8 cellular contexts compared by ENCODE assay signal in the genomic region with DNA sequence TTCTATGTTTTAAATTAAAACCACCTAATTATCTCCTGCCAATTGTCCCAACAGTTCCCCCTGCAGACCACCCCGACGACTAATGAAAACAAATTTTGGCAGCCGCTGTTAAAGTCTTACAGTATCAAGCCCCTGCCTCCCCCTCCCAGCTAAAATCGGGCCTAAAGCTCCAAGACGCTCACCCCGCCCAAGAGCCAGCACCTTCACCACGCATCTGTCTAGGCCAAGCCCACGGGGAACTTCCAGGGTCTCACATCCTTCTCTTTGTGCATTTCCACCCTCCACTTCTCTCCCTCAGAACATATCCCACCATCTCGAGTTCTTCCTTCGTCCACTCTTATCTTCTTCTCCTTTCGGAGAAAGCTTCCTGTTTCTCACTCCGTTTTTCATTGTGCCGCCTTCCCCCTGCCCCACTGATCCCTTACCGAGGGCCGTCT. TPM values are rescaled to one million over a fixed set of nuclear protein-coding genes. Genes with fewer than 3 reads are reported as not detected.
DNase-seq lines count a peak whose midpoint lies in the region; ATAC-seq and TF ChIP-seq lines count a peak whose summit lies in the region.

No MANE protein-coding gene starts in this region.

- H4K20me1 ChIP-seq in OCI-LY7 (ENCODE audit: insufficient read depth, low read length): peaks cover 54% of the 10 kb centered on the region

- ATAC-seq in HG02588 (IDR thresholded peaks at IDR 0.05; ENCODE audit: unreplicated experiment) (peak; percentile 0), HG03469 (IDR thresholded peaks at IDR 0.05; ENCODE audit: unreplicated experiment) (no peak)

- peaks cover 63% of the 10 kb centered on the region for H3K36me3 ChIP-seq in OCI-LY7 (ENCODE audit: insufficient read depth, low read length)

- DNase-seq in Daoy (ENCODE audit: low read depth) (peak; percentile 23), OCI-LY7 (ENCODE audit: low spot score) (peak; percentile 55), OCI-M2 (lab: John Stamatoyannopoulos, UW; ENCODE audit: unreplicated experiment) (no peak)
- peak in 2 of 3 experiments; percentile 11 for DNase-seq in stimulated activated CD4-positive, alpha-beta T cell treated with anti-CD3 and anti-CD28 coated beads, TNF-alpha, amount 100 ng/mL, for 24 hours (ENCODE audit: low read depth in 3 of 3)

- CTCF ChIA-PET in OCI-LY7 (lab: Charles Lee; ENCODE audit: unreplicated experiment): interaction anchor here (0.6 to 0.9 kb wide), 2 partner anchors 112 to 541 kb away, joined by 4 to 12 read pairs; a partner anchor contains a TSS

- intact Hi-C loops in OCI-LY7 (cut with micrococcal nuclease; ENCODE audit: unreplicated experiment): loop anchor here (1.0 to 5.0 kb wide), 2 partner anchors 542 to 890 kb away; a partner anchor contains a TSS

- H3K27ac ChIP-seq in OCI-LY7 (ENCODE audit: low read depth, low read length, poor library complexity, severe bottlenecking) (peak overlapping the region; percentile 89), angular gyrus (ENCODE audit: low read depth, low read length) (peak overlapping the region; percentile 81), layer of hippocampus (ENCODE audit: low read depth, low read length) (peak overlapping the region; percentile 54)

- no peaks in the 10 kb centered on the region for H3K27me3 ChIP-seq in layer of hippocampus (ENCODE audit: control insufficient read depth, insufficient read depth, low read length)

- H3K79me2 ChIP-seq in OCI-LY7 (ENCODE audit: insufficient read depth, low read depth, low read length): peaks cover 85% of the 10 kb centered on the region

- TF ChIP-seq CTCF in OCI-LY7 (conservative IDR thresholded peaks at IDR 0.05; ENCODE audit: low read length): no peak

- H3K4me3 ChIP-seq in OCI-LY7 (ENCODE audit: low read depth, low read length, poor library complexity, severe bottlenecking): peak overlapping the region; percentile 76

- peak overlapping the region; percentile 75 for H3K4me2 ChIP-seq in OCI-LY7 (ENCODE audit: low read length)

- H3K9me3 ChIP-seq in OCI-LY7 (ENCODE audit: low read length): no peaks in the 10 kb centered on the region

- peaks cover 31% of the 10 kb centered on the region for H3K4me1 ChIP-seq in OCI-LY7 (ENCODE audit: insufficient read depth, low read length, poor library complexity, severe bottlenecking)

- H2AFZ ChIP-seq in OCI-LY7 (ENCODE audit: low read length): peak overlapping the region; percentile 15; the same call in 1 of the 2 replicates

- POLR2A ChIA-PET in OCI-LY7 (lab: Charles Lee): interaction anchor here (0.6 to 5.5 kb wide), 11 partner anchors 10 to 552 kb away, joined by 3 to 45 read pairs (median 4); no protein-coding TSS in a partner anchor

- no peaks in the 10 kb centered on the region for H3K9me2 ChIP-seq in OCI-LY7 (ENCODE audit: insufficient read depth, low read length)

- no TSS peak for BruUV-seq in OCI-LY7 (replicated peaks; lab: Mats Ljungman, UMichigan)

RNA-seq across cellular contexts. Expression of a gene that starts 0.4 kb away (rescaled TPM):
- total RNA-seq in Daoy (2014; rRNA removed; shearing (Covaris generic)): 179 and 255 TPM in 2 replicates
- 156 and 198 TPM in 2 replicates for total RNA-seq in OCI-LY7 (2014; rRNA removed; shearing (Covaris generic))
- total RNA-seq in OCI-LY7 (2022): 175 and 177 TPM in 2 replicates

RNA-seq across cellular contexts. Expression of a gene that starts 1.6 kb away (rescaled TPM):
- total RNA-seq in Daoy (2014; rRNA removed; shearing (Covaris generic)): 37.3 and 44.8 TPM in 2 replicates
- 34.6 and 38.3 TPM in 2 replicates for total RNA-seq in OCI-LY7 (2014; rRNA removed; shearing (Covaris generic))
- total RNA-seq in OCI-LY7 (2022): 58.3 and 61.8 TPM in 2 replicates
